13 cellular contexts compared by ENCODE assay signal in the genomic region with DNA sequence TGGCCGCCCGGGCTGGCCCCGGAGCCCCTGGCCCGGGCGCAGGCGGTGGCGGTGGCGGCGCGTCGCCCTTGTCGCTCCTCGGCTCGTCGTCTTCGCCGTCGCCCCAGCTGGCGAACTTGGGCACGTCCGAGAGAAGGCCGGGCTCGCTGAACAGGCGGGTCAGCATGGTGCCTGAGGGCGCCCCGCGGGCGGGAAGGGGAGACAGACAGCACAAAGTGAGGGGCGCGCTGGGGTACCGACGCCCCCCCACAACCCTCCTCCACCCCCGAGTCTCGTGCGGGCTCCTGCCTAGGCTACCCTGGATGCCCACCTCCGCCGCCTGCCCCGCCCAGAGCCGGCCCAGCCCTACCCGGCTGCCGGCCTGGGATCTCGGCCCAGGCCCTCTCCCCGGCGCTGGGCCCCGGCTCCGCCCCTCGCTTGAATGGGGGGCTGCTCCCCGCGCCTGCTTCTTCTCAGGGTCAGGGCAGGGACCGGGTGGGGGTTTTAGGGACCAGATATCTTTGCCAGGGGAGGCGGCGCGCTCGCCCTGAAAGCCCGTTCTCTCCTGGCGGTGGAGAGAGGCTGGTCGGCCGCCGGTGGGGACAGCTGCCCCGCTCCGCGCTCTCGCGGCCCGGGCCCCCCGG. TPM values are rescaled to one million over a fixed set of nuclear protein-coding genes. Genes with fewer than 3 reads are reported as not detected.
DNase-seq lines count a peak whose midpoint lies in the region; ATAC-seq and TF ChIP-seq lines count a peak whose summit lies in the region.
"Had no signal": no experiment of that assay in that cellular context is flagged by ENCODE, and none has a peak within 500 bp of the region (broad histone marks: within the 10 kb centered on the region; RNA-seq: fewer than 3 reads in every experiment).

No MANE protein-coding gene starts in this region.

- H3K9me3 ChIP-seq in SJCRH30 (replicated peaks) (no peaks in the 10 kb centered on the region), hepatocyte (ENCODE audit: low read depth) (no peaks in the 10 kb centered on the region), psoas muscle (no peaks in the 10 kb centered on the region)

- H3K27me3 ChIP-seq in GM23338 (ENCODE audit: insufficient read depth) (peaks cover 100% of the 10 kb centered on the region), SJCRH30 (peaks cover 4% of the 10 kb centered on the region), hepatocyte (peaks cover 98% of the 10 kb centered on the region), psoas muscle (ENCODE audit: insufficient read depth in 3 of 3, low read length in 2 of 3) (peaks cover 0 to 83% (median 51%) of the 10 kb centered on the region in 3 donors)

- peaks cover 36% of the 10 kb centered on the region for H3K4me1 Mint-ChIP-seq in GM23338

- H3K36me3 ChIP-seq in GM23338 (ENCODE audit: insufficient read depth) (no peaks in the 10 kb centered on the region), SJCRH30 (no peaks in the 10 kb centered on the region), hepatocyte (replicated peaks; ENCODE audit: insufficient read depth, low read depth) (no peaks in the 10 kb centered on the region), psoas muscle (ENCODE audit: insufficient read depth in 1 of 2, low read depth in 1 of 2) (no peaks in the 10 kb centered on the region)
- H3K36me3 ChIP-seq: WERI-Rb-1 had no signal

- H3K36me3 Mint-ChIP-seq in GM23338 (ENCODE audit: low read depth), result no peaks in the 10 kb centered on the region

- intact Hi-C loops in psoas muscle (cut with DNase I) (no loop called here), sciatic nerve (cut with DNase I) (no loop called here)

- H3K4me2 ChIP-seq in GM23338 (peak overlapping the region; percentile 88), hepatocyte (peak overlapping the region; percentile 68)

- H3K4me1 ChIP-seq in GM23338 (ENCODE audit: insufficient read depth) (peaks cover 37% of the 10 kb centered on the region), SJCRH30 (peaks cover 3% of the 10 kb centered on the region; the same call in 1 of the 2 replicates), hepatocyte (ENCODE audit: insufficient read depth) (peaks cover 12% of the 10 kb centered on the region), psoas muscle (peaks cover 27% of the 10 kb centered on the region)

- H3K4me3 ChIP-seq in GM23338 (peak overlapping the region; percentile 66), SJCRH30 (peak overlapping the region; percentile 50), hepatocyte (no peak overlapping the region), psoas muscle (peak overlapping the region; percentile 43)

- WGBS in hepatocyte (ENCODE audit: low lambda C conversion rate, missing lambda C conversion rate), result under 1% methylated on average over 35 of the region's 66 CpGs
- 0 to 1% (median 1%) methylated on average over 30 to 66 of the region's 66 CpGs for WGBS in psoas muscle, 3 donors

- H3K79me2 ChIP-seq in GM23338 (replicated peaks; ENCODE audit: insufficient read depth) (no peaks in the 10 kb centered on the region), hepatocyte (no peaks in the 10 kb centered on the region)

- H3K27ac ChIP-seq in GM23338 (ENCODE audit: low read depth) (no peak overlapping the region), SJCRH30 (no peak overlapping the region), hepatocyte (no peak overlapping the region), psoas muscle (no peak overlapping the region)
- H3K27ac ChIP-seq: WERI-Rb-1 had no signal

- DNase-seq in GM23338 (ENCODE audit: low spot score) (peak; percentile 56), SJCRH30 (no peak), hepatocyte (ENCODE audit: low spot score) (no peak), psoas muscle (no peak), DMS114 treated with DMSO at 0.1 percent for 48 hours (lab: John Stamatoyannopoulos, UW; ENCODE audit: unreplicated experiment) (no peak), sciatic nerve (ENCODE audit: low spot score) (no peak)
- no peak for DNase-seq in effector CD8-positive, alpha-beta T cell (lab: John Stamatoyannopoulos, UW)
- DNase-seq: activated effector memory CD4-positive, alpha-beta T cell treated with Interleukin-2 at 50 U/mL for 16 hours; OCI-M1; WERI-Rb-1 had no signal

- H4K20me1 ChIP-seq in GM23338 (replicated peaks; ENCODE audit: insufficient read depth), result peaks cover 6% of the 10 kb centered on the region
- no peaks in the 10 kb centered on the region for H4K20me1 ChIP-seq in hepatocyte (ENCODE audit: insufficient read depth, poor library complexity, severe bottlenecking)

- H3K9me2 ChIP-seq in GM23338 (ENCODE audit: insufficient read depth) (no peaks in the 10 kb centered on the region), hepatocyte (replicated peaks; ENCODE audit: insufficient read depth) (no peaks in the 10 kb centered on the region)

- H2AFZ ChIP-seq in GM23338 (peak overlapping the region; percentile 83), hepatocyte (peak overlapping the region; percentile 35)

- no peaks in the 10 kb centered on the region for H3K9me3 Mint-ChIP-seq in GM23338

- ATAC-seq in GM23338 (peak; percentile 37), psoas muscle (peak in 3 of 4 donors; percentile 37 to 55 (median 40)), HG02798 (IDR thresholded peaks at IDR 0.05; ENCODE audit: poor library complexity, unreplicated experiment) (no peak), sciatic nerve (no peak)

- peaks cover 92% of the 10 kb centered on the region for H3K27me3 Mint-ChIP-seq in GM23338 (ENCODE audit: insufficient read depth, low read depth, poor library complexity)

- peaks cover 32% of the 10 kb centered on the region for H3F3A ChIP-seq in GM23338 (replicated peaks; ENCODE audit: low read depth)

- H3K4me3 Mint-ChIP-seq in GM23338, result peak overlapping the region; percentile 69; the same call in 2 of the 3 replicates

- no peak for TF ChIP-seq CTCF in GM23338 (conservative IDR thresholded peaks at IDR 0.05; ENCODE audit: low read depth in 2 of 2)
- no peak for TF ChIP-seq CTCF in hepatocyte (IDR thresholded peaks at IDR 0.05; ENCODE audit: poor library complexity)
- no peak for TF ChIP-seq CTCF in psoas muscle (IDR thresholded peaks at IDR 0.05)

- no peak overlapping the region for H3K27ac Mint-ChIP-seq in GM23338

TF ChIP-seq in GM23338, 12 proteins besides CTCF, POLR2A, EP300 and RAD21:
- TF ChIP-seq ZNF114 (CRISPR knock-in tag; IDR thresholded peaks at IDR 0.05), result no peak
- TF ChIP-seq, protein P1, sequence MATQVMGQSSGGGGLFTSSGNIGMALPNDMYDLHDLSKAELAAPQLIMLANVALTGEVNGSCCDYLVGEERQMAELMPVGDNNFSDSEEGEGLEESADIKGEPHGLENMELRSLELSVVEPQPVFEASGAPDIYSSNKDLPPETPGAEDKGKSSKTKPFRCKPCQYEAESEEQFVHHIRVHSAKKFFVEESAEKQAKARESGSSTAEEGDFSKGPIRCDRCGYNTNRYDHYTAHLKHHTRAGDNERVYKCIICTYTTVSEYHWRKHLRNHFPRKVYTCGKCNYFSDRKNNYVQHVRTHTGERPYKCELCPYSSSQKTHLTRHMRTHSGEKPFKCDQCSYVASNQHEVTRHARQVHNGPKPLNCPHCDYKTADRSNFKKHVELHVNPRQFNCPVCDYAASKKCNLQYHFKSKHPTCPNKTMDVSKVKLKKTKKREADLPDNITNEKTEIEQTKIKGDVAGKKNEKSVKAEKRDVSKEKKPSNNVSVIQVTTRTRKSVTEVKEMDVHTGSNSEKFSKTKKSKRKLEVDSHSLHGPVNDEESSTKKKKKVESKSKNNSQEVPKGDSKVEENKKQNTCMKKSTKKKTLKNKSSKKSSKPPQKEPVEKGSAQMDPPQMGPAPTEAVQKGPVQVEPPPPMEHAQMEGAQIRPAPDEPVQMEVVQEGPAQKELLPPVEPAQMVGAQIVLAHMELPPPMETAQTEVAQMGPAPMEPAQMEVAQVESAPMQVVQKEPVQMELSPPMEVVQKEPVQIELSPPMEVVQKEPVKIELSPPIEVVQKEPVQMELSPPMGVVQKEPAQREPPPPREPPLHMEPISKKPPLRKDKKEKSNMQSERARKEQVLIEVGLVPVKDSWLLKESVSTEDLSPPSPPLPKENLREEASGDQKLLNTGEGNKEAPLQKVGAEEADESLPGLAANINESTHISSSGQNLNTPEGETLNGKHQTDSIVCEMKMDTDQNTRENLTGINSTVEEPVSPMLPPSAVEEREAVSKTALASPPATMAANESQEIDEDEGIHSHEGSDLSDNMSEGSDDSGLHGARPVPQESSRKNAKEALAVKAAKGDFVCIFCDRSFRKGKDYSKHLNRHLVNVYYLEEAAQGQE (IDR thresholded peaks at IDR 0.05; ENCODE audit: unreplicated experiment), result no peak
- no peak for TF ChIP-seq NANOG (IDR thresholded peaks at IDR 0.05; ENCODE audit: borderline replicate concordance)
- no peak for TF ChIP-seq EZH2phosphoT487 (IDR thresholded peaks at IDR 0.05; ENCODE audit: unreplicated experiment)
- no peak for TF ChIP-seq ZNF331 (CRISPR knock-in tag; IDR thresholded peaks at IDR 0.05; ENCODE audit: low read depth)
TF ChIP-seq in GM23338: peak in this region for 0.

RNA-seq across cellular contexts. Expression of a gene that starts 1.2 kb away (rescaled TPM):
- not detected in 2 replicates for total RNA-seq in GM23338 (2014; rRNA removed; shearing (Covaris generic))
- polyA plus RNA-seq in GM23338 (2016; fragmentation: Nextera tagmentation; extraction: Ambion mirVana) (not detected in 2 replicates), hepatocyte (not detected in 2 replicates), psoas muscle (under 1 TPM in 1 of 3 donors, not detected in 2; 0.01 TPM)
- 0.20 TPM in 1 of 2 replicates, not detected in the other for total RNA-seq in SJCRH30 (2014; rRNA removed; shearing (Covaris generic))
- total RNA-seq in hepatocyte (not detected in 2 replicates), psoas muscle (not detected), sciatic nerve (not detected)
- total RNA-seq: fibroblast of villous mesenchyme, HT-29 had no signal

RNA-seq across cellular contexts. Expression of a gene that starts 20.2 kb away (rescaled TPM):
- total RNA-seq in GM23338 (2014; rRNA removed; shearing (Covaris generic)), result 1.5 and 3.4 TPM in 2 replicates
- polyA plus RNA-seq in GM23338 (2016; fragmentation: Nextera tagmentation; extraction: Ambion mirVana), result 3.7 and 5.4 TPM in 2 replicates
- total RNA-seq in SJCRH30 (2014; rRNA removed; shearing (Covaris generic)), result not detected in 2 replicates
- total RNA-seq in hepatocyte, result 1.5 TPM in 2 replicates
- polyA plus RNA-seq in hepatocyte, result 3.7 TPM in 2 replicates
- total RNA-seq in psoas muscle, result under 1 TPM in 3 of 4 donors, not detected in 1; 0.21 to 0.42 (median 0.23) TPM
- 1 to 10 TPM in 1 of 3 donors, under 1 TPM in 2; 0.10 to 1.6 (median 0.35) TPM for polyA plus RNA-seq in psoas muscle
- total RNA-seq in sciatic nerve, result 3.3 TPM
- total RNA-seq: fibroblast of villous mesenchyme had no signal

RNA-seq across cellular contexts. Expression of a gene that starts 30.4 kb away (rescaled TPM):
- 39.7 and 53.3 TPM in 2 replicates for total RNA-seq in GM23338 (2014; rRNA removed; shearing (Covaris generic))
- polyA plus RNA-seq in GM23338 (2016; fragmentation: Nextera tagmentation; extraction: Ambion mirVana) (26.4 and 31.5 TPM in 2 replicates), hepatocyte (89.0 and 90.3 TPM in 2 replicates), psoas muscle (10 to 100 TPM; 33.0 to 62.8 (median 47.9) TPM)
- 21.8 and 22.7 TPM in 2 replicates for total RNA-seq in SJCRH30 (2014; rRNA removed; shearing (Covaris generic))
- total RNA-seq in hepatocyte (61.6 and 76.5 TPM in 2 replicates), psoas muscle (10 to 100 TPM; 22.5 to 32.6 (median 26.1) TPM), sciatic nerve (81.8 TPM)

RNA-seq across cellular contexts. Expression of a gene that starts 58.6 kb away (rescaled TPM):
- 0.74 and 2.1 TPM in 2 replicates for total RNA-seq in GM23338 (2014; rRNA removed; shearing (Covaris generic))
- polyA plus RNA-seq in GM23338 (2016; fragmentation: Nextera tagmentation; extraction: Ambion mirVana) (0.61 and 0.80 TPM in 2 replicates), hepatocyte (0.64 and 0.66 TPM in 2 replicates), psoas muscle (1,000 to 10,000 TPM; 2,116 to 7,047 (median 2,671) TPM)
- 0.53 and 0.73 TPM in 2 replicates for total RNA-seq in SJCRH30 (2014; rRNA removed; shearing (Covaris generic))
- total RNA-seq in hepatocyte (0.90 and 1.0 TPM in 2 replicates), psoas muscle (1,000 to 10,000 TPM; 3,389 to 5,818 (median 3,842) TPM), sciatic nerve (2.0 TPM)
- total RNA-seq: fibroblast of villous mesenchyme had no signal

Comparison
In these comparisons a context has a peak if more than half of its experiments do, and no peak if none do; other contexts are left out.
1. ATAC-seq: peak in GM23338 (single experiment) and psoas muscle (3 of 4); none in HG02798 (single experiment) and sciatic nerve (single experiment).